ENCODE assay signal across 19 cellular contexts in the genomic region with DNA sequence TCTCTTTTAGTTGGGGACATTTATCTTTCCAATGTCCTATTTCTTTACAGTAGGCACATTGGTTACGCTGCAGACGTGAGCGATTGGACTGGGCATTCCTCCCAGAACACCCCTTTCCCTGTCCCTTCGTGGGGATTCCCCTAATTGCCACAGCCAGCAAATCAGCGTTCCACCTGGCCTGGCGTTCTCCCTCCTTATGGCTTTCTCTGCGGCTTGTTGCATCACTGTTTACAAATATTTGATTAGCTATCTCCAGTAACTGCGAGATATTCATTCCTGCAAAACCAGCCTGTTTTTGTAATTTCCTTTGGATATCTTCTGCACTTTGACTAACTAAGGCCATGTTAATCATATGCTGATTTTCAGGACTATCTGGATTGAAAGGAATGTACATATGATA.
DNase-seq lines count a peak whose midpoint lies in the region; ATAC-seq, FAIRE-seq and TF ChIP-seq lines count a peak whose summit lies in the region.
"Had no signal": no experiment of that assay in that cellular context is flagged by ENCODE, and none has a peak within 500 bp of the region (broad histone marks: within the 10 kb centered on the region; RNA-seq: fewer than 3 reads in every experiment).

No MANE protein-coding gene starts in this region.

- TF ChIP-seq CTCF in Caco-2 (IDR thresholded peaks at IDR 0.05; ENCODE audit: insufficient read depth in 1 of 2, low read depth in 1 of 2, low read length in 1 of 2, severe bottlenecking in 1 of 2, unreplicated experiment in 1 of 2) (no peak), left lung (IDR thresholded peaks at IDR 0.05) (no peak), upper lobe of right lung (IDR thresholded peaks at IDR 0.05) (no peak)

- POLR2A ChIA-PET in Caco-2 (lab: Charles Lee), result no interaction called here
- POLR2A ChIA-PET in CD8-positive, alpha-beta memory T cell (lab: Charles Lee), result no interaction called here

- intact Hi-C loops in Caco-2 (cut with micrococcal nuclease; ENCODE audit: unreplicated experiment) (loop anchor here (10.0 kb wide), 1 partner anchor 85 kb away; no protein-coding TSS in a partner anchor), left lung (cut with DNase I) (no loop called here), upper lobe of right lung (cut with DNase I) (no loop called here)

- H3K4me3 ChIP-seq in Caco-2 (ENCODE audit: low read depth, low read length) (no peak overlapping the region), left lung (no peak overlapping the region), upper lobe of right lung (no peak overlapping the region)
- H3K4me3 ChIP-seq in CD8-positive, alpha-beta memory T cell (ENCODE audit: low read length), result no peak overlapping the region
- H3K4me3 ChIP-seq: BLaER1 treated with 17β-estradiol and CSF1 and Interleukin-3, amounts not matched to agents 10 nM and 100 nM; GM12878; GM23248 had no signal

- H3K4me1 Mint-ChIP-seq in Caco-2 (ENCODE audit: low read depth, unreplicated experiment), result peaks cover 7% of the 10 kb centered on the region
- no peaks in the 10 kb centered on the region for H3K4me1 Mint-ChIP-seq in CD8-positive, alpha-beta memory T cell

- BruUV-seq in Caco-2 (replicated peaks; lab: Mats Ljungman, UMichigan), result no TSS peak

- no peak overlapping the region for H3K4me3 Mint-ChIP-seq in Caco-2 (ENCODE audit: unreplicated experiment)
- H3K4me3 Mint-ChIP-seq in CD8-positive, alpha-beta memory T cell, result no peak overlapping the region

- no peaks in the 10 kb centered on the region for H3K36me3 Mint-ChIP-seq in Caco-2 (ENCODE audit: insufficient read depth, unreplicated experiment)
- no peaks in the 10 kb centered on the region for H3K36me3 Mint-ChIP-seq in CD8-positive, alpha-beta memory T cell
- H3K36me3 Mint-ChIP-seq: CD4-positive, CD25-positive, alpha-beta regulatory T cell had no signal

- H3K27me3 ChIP-seq in Caco-2 (replicated peaks; ENCODE audit: control insufficient read depth, insufficient read depth, low read length), result no peaks in the 10 kb centered on the region
- no peaks in the 10 kb centered on the region for H3K27me3 ChIP-seq in left lung
- no peaks in the 10 kb centered on the region for H3K27me3 ChIP-seq in upper lobe of right lung
- H3K27me3 ChIP-seq in CD8-positive, alpha-beta memory T cell (ENCODE audit: insufficient read depth, low read length, poor library complexity, severe bottlenecking), result no peaks in the 10 kb centered on the region

- H3K4me1 ChIP-seq in Caco-2 (peaks cover 20% of the 10 kb centered on the region), left lung (no peaks in the 10 kb centered on the region), upper lobe of right lung (no peaks in the 10 kb centered on the region)
- no peaks in the 10 kb centered on the region for H3K4me1 ChIP-seq in CD8-positive, alpha-beta memory T cell (ENCODE audit: insufficient read depth, low read length)
- H3K4me1 ChIP-seq: BLaER1 treated with 17β-estradiol and CSF1 and Interleukin-3, amounts not matched to agents 10 nM and 100 nM had no signal

- CTCF ChIA-PET in Caco-2 (lab: Charles Lee), result no interaction called here
- CTCF ChIA-PET in CD8-positive, alpha-beta memory T cell (lab: Charles Lee), result no interaction called here

- H3K9me3 ChIP-seq in Caco-2 (no peaks in the 10 kb centered on the region), left lung (no peaks in the 10 kb centered on the region), upper lobe of right lung (no peaks in the 10 kb centered on the region)
- no peaks in the 10 kb centered on the region for H3K9me3 ChIP-seq in CD8-positive, alpha-beta memory T cell (ENCODE audit: low read length)
- H3K9me3 ChIP-seq: BLaER1 treated with 17β-estradiol and CSF1 and Interleukin-3, amounts not matched to agents 10 nM and 100 nM had no signal

- H3K36me3 ChIP-seq in Caco-2 (ENCODE audit: control insufficient read depth, insufficient read depth, low read length) (no peaks in the 10 kb centered on the region), left lung (no peaks in the 10 kb centered on the region), upper lobe of right lung (no peaks in the 10 kb centered on the region)
- H3K36me3 ChIP-seq in CD8-positive, alpha-beta memory T cell (ENCODE audit: insufficient read depth, low read length), result no peaks in the 10 kb centered on the region
- H3K36me3 ChIP-seq: BLaER1 treated with 17β-estradiol and CSF1 and Interleukin-3, amounts not matched to agents 10 nM and 100 nM had no signal

- H3K27me3 Mint-ChIP-seq in Caco-2 (ENCODE audit: insufficient read depth, unreplicated experiment), result no peaks in the 10 kb centered on the region
- H3K27me3 Mint-ChIP-seq in CD8-positive, alpha-beta memory T cell, result peaks cover 0 to 4% of the 10 kb centered on the region in 2 donors
- H3K27me3 Mint-ChIP-seq: CD4-positive, CD25-positive, alpha-beta regulatory T cell had no signal

- DNase-seq in Caco-2 (peak in 1 of 2 experiments; percentile 1), GM19239 (ENCODE audit: insufficient read length, low spot score) (no peak), left lung (no peak), upper lobe of right lung (peak; percentile 61), NCI-H2227 treated with DMSO at 0.1 percent for 48 hours (lab: John Stamatoyannopoulos, UW) (no peak)
- DNase-seq in CD8-positive, alpha-beta memory T cell, result no peak
- no peak for DNase-seq in activated CD8-positive, alpha-beta memory T cell treated with anti-CD3 and anti-CD28 coated beads for 24 hours
- DNase-seq: ACHN; CD4-positive, CD25-positive, alpha-beta regulatory T cell; COR-L47; DMS79; GM23248; IMR-90; Kasumi-1; KBM-7 had no signal

- H3K9me3 Mint-ChIP-seq in Caco-2 (ENCODE audit: unreplicated experiment), result no peaks in the 10 kb centered on the region
- H3K9me3 Mint-ChIP-seq in CD8-positive, alpha-beta memory T cell, result peaks cover 0 to 24% (median 2%) of the 10 kb centered on the region in 5 donors
- H3K9me3 Mint-ChIP-seq: CD4-positive, CD25-positive, alpha-beta regulatory T cell had no signal

- FAIRE-seq in GM19239 (lab: Jason Lieb, UNC), result peak; percentile 83
- FAIRE-seq: GM12878, GM18507, H54 had no signal

- peak overlapping the region; percentile 67 for H3K27ac Mint-ChIP-seq in Caco-2 (ENCODE audit: unreplicated experiment)
- H3K27ac Mint-ChIP-seq in CD8-positive, alpha-beta memory T cell, result no peak overlapping the region
- H3K27ac Mint-ChIP-seq: CD4-positive, CD25-positive, alpha-beta regulatory T cell had no signal

- ATAC-seq in left lung (peak; percentile 52), upper lobe of right lung (peak; percentile 73)
- ATAC-seq: GM12878 had no signal

- no peak overlapping the region for H3K27ac ChIP-seq in left lung
- H3K27ac ChIP-seq in upper lobe of right lung, result no peak overlapping the region
- H3K27ac ChIP-seq in CD8-positive, alpha-beta memory T cell (ENCODE audit: low read depth, low read length), result no peak overlapping the region
- H3K27ac ChIP-seq: BLaER1 treated with 17β-estradiol and CSF1 and Interleukin-3, amounts not matched to agents 10 nM and 100 nM; GM23248 had no signal
